In the genomic region with DNA sequence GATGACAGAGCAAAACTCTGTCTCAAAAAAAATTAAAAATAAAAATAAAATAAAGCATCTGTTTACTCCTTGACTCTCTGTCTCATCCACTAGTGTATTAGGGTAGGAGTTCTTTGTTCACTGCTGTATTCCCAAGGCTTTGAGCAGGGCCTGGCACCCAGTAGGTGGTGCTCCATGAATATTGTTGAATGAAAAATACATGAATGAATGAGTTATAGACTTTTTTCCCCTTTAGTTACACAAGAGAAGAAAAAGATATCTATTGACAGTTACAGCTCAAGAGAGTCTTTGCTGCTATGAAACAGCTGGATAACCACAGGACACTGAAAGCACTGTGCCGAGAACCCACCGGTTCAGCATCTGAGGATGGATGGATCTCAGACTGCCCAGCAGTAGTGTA, we compare ENCODE assay signal across 8 cellular contexts. TPM values are rescaled to one million over a fixed set of nuclear protein-coding genes. Genes with fewer than 3 reads are reported as not detected.
DNase-seq lines count a peak whose midpoint lies in the region; ATAC-seq, FAIRE-seq and TF ChIP-seq lines count a peak whose summit lies in the region.
"Not testable (repeated sequence)": the region's sequence is repeated elsewhere in the genome, so short reads cannot be mapped to it uniquely, and the experiment has no call there.

No MANE protein-coding gene starts in this region.

- H3K36me3 Mint-ChIP-seq in T-helper 2 cell treated with Interferon-gamma antibody and Interleukin-4, amounts not matched to agents 5 μg/mL and 100 μg/mL, for 36 hours (ENCODE audit: low read depth), result not testable (repeated sequence)

- FAIRE-seq in GM12878 (lab: Jason Lieb, UNC); HepG2 (lab: Jason Lieb, UNC): not testable (repeated sequence)

- peak; percentile 33; the same call in 1 of the 2 replicates for TF ChIP-seq CTCF in A673 (conservative IDR thresholded peaks at IDR 0.05; ENCODE audit: low read depth, low read length)
- not testable (repeated sequence) for TF ChIP-seq CTCF in DOHH2 (IDR thresholded peaks at IDR 0.05; ENCODE audit: low read depth, low read length, poor library complexity, severe bottlenecking); HepG2 (CRISPR knock-in tag; IDR thresholded peaks at IDR 0.05); sigmoid colon (IDR thresholded peaks at IDR 0.05)
- peak; percentile 35 for TF ChIP-seq CTCF in OCI-LY3 (IDR thresholded peaks at IDR 0.05; ENCODE audit: low read depth, low read length)
- TF ChIP-seq CTCF in GM12878 (IDR thresholded peaks at IDR 0.05 in 2 of 3, conservative IDR thresholded peaks at IDR 0.05 in 1 of 3; ENCODE audit: control insufficient read depth in 2 of 3, extremely low read depth in 1 of 3, insufficient read depth in 1 of 3, low read depth in 3 of 3, low read length in 3 of 3), result peak in 1 of 3 experiments; percentile 23; a peak in 1 of 6 replicates

- SMC1A ChIA-PET in GM12878 (lab: Charles Lee; ENCODE audit: uncharacterized antibody, unreplicated experiment), result interaction anchor here (0.9 to 9.1 kb wide), 11 partner anchors 14 to 234 kb away, joined by 3 to 60 read pairs (median 3); a partner anchor contains a TSS

- intact Hi-C loops in A673 (cut with micrococcal nuclease; ENCODE audit: unreplicated experiment), result loop anchor here (2.0 to 10.0 kb wide), 3 partner anchors 42 to 231 kb away; no protein-coding TSS in a partner anchor
- intact Hi-C loops in GM12878 (cut with micrococcal nuclease; ENCODE audit: unreplicated experiment), result loop anchor here (2.0 to 5.0 kb wide), 3 partner anchors 41 to 187 kb away; no protein-coding TSS in a partner anchor
- intact Hi-C loops in HepG2 (cut with micrococcal nuclease; ENCODE audit: unreplicated experiment), result not testable (repeated sequence)
- intact Hi-C loops in sigmoid colon (cut with DNase I), result loop anchor here (5.0 kb wide), 3 partner anchors 138 to 187 kb away; a partner anchor contains a TSS

- BruUV-seq in A673 (replicated peaks; lab: Mats Ljungman, UMichigan); GM12878 (replicated peaks; lab: Mats Ljungman, UMichigan); HepG2 (replicated peaks; lab: Mats Ljungman, UMichigan): not testable (repeated sequence)

- not testable (repeated sequence) for H3K27me3 Mint-ChIP-seq in T-helper 2 cell treated with Interferon-gamma antibody and Interleukin-4, amounts not matched to agents 5 μg/mL and 100 μg/mL, for 36 hours (ENCODE audit: low read depth)

- not testable (repeated sequence) for H4K20me1 ChIP-seq in DOHH2 (ENCODE audit: control insufficient read depth, insufficient read depth, low read depth, low read length); OCI-LY3 (ENCODE audit: insufficient read depth, low read length); GM12878 (ENCODE audit: control insufficient read depth, insufficient read depth); HepG2 (ENCODE audit: insufficient read depth, low read length)

- H3K27ac Mint-ChIP-seq in T-helper 2 cell treated with Interferon-gamma antibody and Interleukin-4, amounts not matched to agents 5 μg/mL and 100 μg/mL, for 36 hours, result not testable (repeated sequence)

- H3K27ac ChIP-seq in A673 (ENCODE audit: low read depth, low read length, poor library complexity, severe bottlenecking); OCI-LY3 (ENCODE audit: low read length); GM12878 (ENCODE audit: control insufficient read depth, insufficient read depth); HepG2 (ENCODE audit: extremely low read length, insufficient read depth, low read length): not testable (repeated sequence)
- H3K27ac ChIP-seq in DOHH2 (ENCODE audit: low read depth, low read length), result peak overlapping the region; percentile 94
- peak overlapping the region in 3 of 4 donors; percentile 74 to 81 (median 78) for H3K27ac ChIP-seq in sigmoid colon

- H3K9me2 ChIP-seq in DOHH2 (replicated peaks; ENCODE audit: control insufficient read depth, low read length), result not testable (repeated sequence)

- peak overlapping the region; percentile 39 for H3K4me3 Mint-ChIP-seq in T-helper 2 cell treated with Interferon-gamma antibody and Interleukin-4, amounts not matched to agents 5 μg/mL and 100 μg/mL, for 36 hours

- ATAC-seq in GM12878, HepG2: not testable (repeated sequence)

- TF ChIP-seq RAD21 in GM12878 (IDR thresholded peaks at IDR 0.05; ENCODE audit: insufficient read depth, low read depth, low read length); HepG2 (CRISPR knock-in tag; IDR thresholded peaks at IDR 0.05): not testable (repeated sequence)

- not testable (repeated sequence) for H2AFZ ChIP-seq in OCI-LY3 (ENCODE audit: low read depth, low read length); GM12878 (ENCODE audit: control insufficient read depth, low read depth, low read length); HepG2 (ENCODE audit: low read length)

- 100% methylated on average over 2 of the region's 2 CpGs for WGBS in GM12878 (ENCODE audit: insufficient coverage, insufficient replicate concordance, low lambda C conversion rate, missing lambda C conversion rate)
- WGBS in HepG2 (ENCODE audit: low lambda C conversion rate), result 96% methylated on average over 2 of the region's 2 CpGs
- 93 to 96% methylated on average over 2 of the region's 2 CpGs for WGBS in sigmoid colon, 2 donors

- TF ChIP-seq POLR2A in GM12878 (IDR thresholded peaks at IDR 0.05; ENCODE audit: low read depth, low read length); HepG2 (IDR thresholded peaks at IDR 0.05; ENCODE audit: insufficient read depth in 1 of 2, low read depth in 2 of 2, low read length in 2 of 2); sigmoid colon (IDR thresholded peaks at IDR 0.05): not testable (repeated sequence)

- H3K4me1 Mint-ChIP-seq in T-helper 2 cell treated with Interferon-gamma antibody and Interleukin-4, amounts not matched to agents 5 μg/mL and 100 μg/mL, for 36 hours (ENCODE audit: low read depth), result peaks cover 49% of the 10 kb centered on the region

- CTCF ChIA-PET in A673 (lab: Charles Lee); HepG2 (lab: Yijun Ruan, JAX; ENCODE audit: low intra/inter-chr PET ratio, low total read pairs): not testable (repeated sequence)
- CTCF ChIA-PET in GM12878 (lab: Yijun Ruan, JAX), result interaction anchor here (0.9 to 4.9 kb wide), 14 partner anchors 10 to 260 kb away, joined by 3 to 33 read pairs (median 4); no protein-coding TSS in a partner anchor

- H3K36me3 ChIP-seq in A673 (ENCODE audit: insufficient read depth, low read length, poor library complexity, severe bottlenecking); OCI-LY3 (replicated peaks; ENCODE audit: low read depth, low read length); GM12878 (ENCODE audit: control insufficient read depth in 2 of 2, insufficient read depth in 2 of 2, low read length in 1 of 2); HepG2 (replicated peaks in 1 of 2; ENCODE audit: control insufficient read depth in 1 of 2, insufficient read depth in 2 of 2, low read length in 2 of 2); sigmoid colon: not testable (repeated sequence)
- peaks cover 36% of the 10 kb centered on the region for H3K36me3 ChIP-seq in DOHH2 (ENCODE audit: control insufficient read depth, low read length)

- in situ Hi-C loops in GM12878 (cut with MboI), result loop anchor here (5.0 to 25.0 kb wide), 2 partner anchors 138 to 598 kb away; a partner anchor contains a TSS
- in situ Hi-C loops in HepG2 (cut with HindIII; ENCODE audit: extremely low pct_ligation_motif_present, low pct_unique_long_range_greater_than_20kb), result not testable (repeated sequence)

- RAD21 ChIA-PET in GM12878 (lab: Charles Lee; ENCODE audit: unreplicated experiment), result interaction anchor here (0.6 to 1.6 kb wide), 8 partner anchors 22 to 234 kb away, joined by 3 to 5 read pairs (median 3); a partner anchor contains a TSS

- not testable (repeated sequence) for H3K9me3 Mint-ChIP-seq in T-helper 2 cell treated with Interferon-gamma antibody and Interleukin-4, amounts not matched to agents 5 μg/mL and 100 μg/mL, for 36 hours

- not testable (repeated sequence) for H3K9ac ChIP-seq in OCI-LY3 (ENCODE audit: low read length); GM12878 (ENCODE audit: control insufficient read depth, insufficient read depth, low read length); HepG2 (ENCODE audit: insufficient read depth, low read depth, low read length)

- H3K4me1 ChIP-seq in A673 (ENCODE audit: insufficient read depth, low read length, poor library complexity, severe bottlenecking), result peaks cover 26% of the 10 kb centered on the region
- H3K4me1 ChIP-seq in DOHH2 (ENCODE audit: control insufficient read depth, low read length), result peaks cover 93% of the 10 kb centered on the region
- H3K4me1 ChIP-seq in OCI-LY3 (ENCODE audit: low read length), result peaks cover 51% of the 10 kb centered on the region
- H3K4me1 ChIP-seq in GM12878 (ENCODE audit: control insufficient read depth, insufficient read depth, low read length), result peaks cover 14% of the 10 kb centered on the region
- H3K4me1 ChIP-seq in HepG2 (ENCODE audit: insufficient read depth, low read length), result peaks cover 57% of the 10 kb centered on the region
- H3K4me1 ChIP-seq in sigmoid colon, result peaks cover 0 to 38% (median 24%) of the 10 kb centered on the region in 4 donors

- H3K4me3 ChIP-seq in A673 (ENCODE audit: low read depth, low read length, poor library complexity, severe bottlenecking); OCI-LY3 (ENCODE audit: low read length); GM12878; HepG2 (replicated peaks in 1 of 3; ENCODE audit: insufficient read depth in 1 of 3, low read depth in 2 of 3, low read length in 3 of 3); sigmoid colon: not testable (repeated sequence)
- H3K4me3 ChIP-seq in DOHH2 (ENCODE audit: low read length), result peak overlapping the region; percentile 83

- not testable (repeated sequence) for H3K27me3 ChIP-seq in A673 (replicated peaks; ENCODE audit: insufficient read depth, low read depth, low read length, poor library complexity); DOHH2 (ENCODE audit: control insufficient read depth, low read length); OCI-LY3 (ENCODE audit: low read depth, low read length); GM12878 (replicated peaks in 1 of 2; ENCODE audit: control insufficient read depth in 2 of 2, insufficient read depth in 2 of 2, low read length in 1 of 2); HepG2 (ENCODE audit: control insufficient read depth in 1 of 2, insufficient read depth in 2 of 2, low read length in 2 of 2); sigmoid colon

- peaks cover 77% of the 10 kb centered on the region for H3K79me2 ChIP-seq in DOHH2 (ENCODE audit: control insufficient read depth, low read length)
- not testable (repeated sequence) for H3K79me2 ChIP-seq in OCI-LY3 (ENCODE audit: low read length); GM12878 (ENCODE audit: control insufficient read depth, insufficient read depth, low read length); HepG2 (ENCODE audit: insufficient read depth, low read length)

- peak overlapping the region; percentile 94 for H3K4me2 ChIP-seq in DOHH2 (ENCODE audit: low read length)
- H3K4me2 ChIP-seq in OCI-LY3 (ENCODE audit: low read length); GM12878 (ENCODE audit: control insufficient read depth, insufficient read depth); HepG2 (ENCODE audit: low read depth, low read length): not testable (repeated sequence)

- H3F3A ChIP-seq in DOHH2 (ENCODE audit: control insufficient read depth, insufficient read depth), result peaks cover 51% of the 10 kb centered on the region

- peak; percentile 35 for DNase-seq in A673 (ENCODE audit: low spot score)
- DNase-seq in LHCN-M2 (ENCODE audit: low read depth), result peak; percentile 9
- not testable (repeated sequence) for DNase-seq in T-helper 2 cell treated with Interferon-gamma antibody and Interleukin-4, amounts not matched to agents 5 μg/mL and 100 μg/mL, for 36 hours (ENCODE audit: low spot score); GM12878 (ENCODE audit: low read depth, low spot score); HepG2 (ENCODE audit: low spot score); sigmoid colon

- POLR2A ChIA-PET in A673 (lab: Charles Lee; ENCODE audit: low non-redundant PET); GM12878 (lab: Charles Lee): not testable (repeated sequence)
- POLR2A ChIA-PET in HepG2 (lab: Yijun Ruan, JAX), result interaction anchor here (1.2 kb wide), 1 partner anchor 12 kb away, joined by 3 read pairs; no protein-coding TSS in a partner anchor

- TF ChIP-seq EP300 in GM12878 (IDR thresholded peaks at IDR 0.05; ENCODE audit: borderline replicate concordance in 1 of 2, control insufficient read depth in 1 of 2, low read depth in 2 of 2, low read length in 2 of 2); HepG2 (IDR thresholded peaks at IDR 0.05; ENCODE audit: low read depth in 2 of 2, low read length in 2 of 2); HepG2 (CRISPR knock-in tag; IDR thresholded peaks at IDR 0.05; ENCODE audit: borderline replicate concordance); sigmoid colon (IDR thresholded peaks at IDR 0.05): not testable (repeated sequence)

- not testable (repeated sequence) for H3K9me3 ChIP-seq in A673 (ENCODE audit: low read depth, low read length, poor library complexity, severe bottlenecking); DOHH2 (ENCODE audit: control insufficient read depth, insufficient read depth, low read length); OCI-LY3 (ENCODE audit: insufficient read depth, low read length); GM12878 (replicated peaks; ENCODE audit: control insufficient read depth, insufficient read depth, low read length); HepG2 (ENCODE audit: low read length); sigmoid colon

RNA-seq across cellular contexts. Expression of a gene that starts 44.5 kb away (rescaled TPM):
- total RNA-seq in A673 (2021) (17.2 and 17.6 TPM in 2 replicates), LHCN-M2 (2014; rRNA removed) (2.8 and 3.8 TPM in 2 replicates), GM12878 (2014; rRNA removed) (3.2 and 4.2 TPM in 2 replicates), GM12878 (2014; rRNA removed; fragmentation: Illumina TruSeq; extraction: Trizol) (8.7 and 9.8 TPM in 2 replicates), GM12878 (2021) (7.9 and 10.0 TPM in 2 replicates), HepG2 (2016; rRNA removed; fragmentation: Illumina TruSeq; extraction: Trizol) (0.81 and 1.1 TPM in 2 replicates), sigmoid colon (10 to 100 TPM in 1 of 4 donors, 1 to 10 TPM in 3; 3.9 to 17.7 (median 4.5) TPM)
- polyA plus RNA-seq in LHCN-M2 (2012), result 2.6 TPM
- 74.7 and 84.4 TPM in 2 replicates for total RNA-seq in GM12878 (2013; cell fraction: nucleolus; rRNA removed)
- polyA plus RNA-seq in GM12878 (2011; ENCODE audit: low read depth), result 3.3 TPM
- polyA plus RNA-seq in GM12878 (2011; rRNA removed) (4.3 and 7.9 TPM in 2 replicates), GM12878 (2014; fragmentation: Illumina TruSeq; extraction: Trizol) (1.9 and 2.5 TPM in 2 replicates), GM12878 (2014; fragmentation: Nextera tagmentation; extraction: Ambion mirVana) (under 1 TPM; 0.18 to 0.35 TPM), GM12878 (2014; rRNA removed) (1.5 and 4.8 TPM in 2 replicates), GM12878 (2016; fragmentation: Nextera tagmentation; extraction: Ambion mirVana) (1 to 10 TPM; 2.2 to 2.9 TPM), HepG2 (2011; rRNA removed) (0.54 and 0.62 TPM in 2 replicates), sigmoid colon (1 to 10 TPM in 1 of 3 donors, not detected in 2; 2.2 TPM)
- polyA plus RNA-seq in GM12878 (2011; cell fraction: cytosol; rRNA removed), result 2.9 and 4.1 TPM in 2 replicates
- 8.1 and 8.6 TPM in 2 replicates for polyA plus RNA-seq in GM12878 (2011; cell fraction: nucleus; rRNA removed)
- 2.7 and 3.5 TPM in 2 replicates for polyA plus RNA-seq in GM12878 (2012)
- polyA minus RNA-seq in GM12878 (2011; rRNA and poly(A)+ RNA removed), result 17.4 and 21.2 TPM in 2 replicates
- polyA minus RNA-seq in GM12878 (2011; cell fraction: cytosol; rRNA and poly(A)+ RNA removed), result 2.1 and 5.5 TPM in 2 replicates
- polyA minus RNA-seq in GM12878 (2011; cell fraction: nucleus; rRNA and poly(A)+ RNA removed), result 22.5 and 33.1 TPM in 2 replicates
- 5.0 and 5.2 TPM in 2 replicates for total RNA-seq in HepG2 (2016; cell fraction: cytosol; rRNA removed; fragmentation: Illumina TruSeq; extraction: Trizol; ENCODE audit: low read depth)
- 0.97 and 1.1 TPM in 2 replicates for total RNA-seq in HepG2 (2016; cell fraction: insoluble cytoplasmic fraction; rRNA removed; fragmentation: Illumina TruSeq; extraction: Trizol)
- 1.3 and 2.1 TPM in 2 replicates for total RNA-seq in HepG2 (2016; cell fraction: membrane; rRNA removed; fragmentation: Illumina TruSeq; extraction: Trizol)
- 4.7 and 6.7 TPM in 2 replicates for total RNA-seq in HepG2 (2016; cell fraction: nucleus; rRNA removed; fragmentation: Illumina TruSeq; extraction: Trizol)
- polyA plus RNA-seq in HepG2 (2011; cell fraction: cytosol; rRNA removed), result 0.24 and 0.56 TPM in 2 replicates
- 1.2 and 2.3 TPM in 2 replicates for polyA plus RNA-seq in HepG2 (2011; cell fraction: nucleus; rRNA removed)
- 0.67 and 1.2 TPM in 2 replicates for polyA plus RNA-seq in HepG2 (2012)
- polyA plus RNA-seq in HepG2 (2016; cell fraction: cytosol; fragmentation: Illumina TruSeq; extraction: Trizol; ENCODE audit: low read depth), result 0.34 and 0.40 TPM in 2 replicates
- 0.52 and 1.1 TPM in 2 replicates for polyA plus RNA-seq in HepG2 (2016; cell fraction: insoluble cytoplasmic fraction; fragmentation: Illumina TruSeq; extraction: Trizol; ENCODE audit: low read depth)
- polyA plus RNA-seq in HepG2 (2016; cell fraction: membrane; fragmentation: Illumina TruSeq; extraction: Trizol; ENCODE audit: low read depth), result 0.24 and 0.45 TPM in 2 replicates
- 2.8 and 4.0 TPM in 2 replicates for polyA plus RNA-seq in HepG2 (2016; cell fraction: nucleus; fragmentation: Illumina TruSeq; extraction: Trizol; ENCODE audit: insufficient read depth, low read depth)
- 2.6 and 13.1 TPM in 2 replicates for polyA minus RNA-seq in HepG2 (2011; rRNA and poly(A)+ RNA removed; ENCODE audit: low replicate concordance)
- polyA minus RNA-seq in HepG2 (2011; cell fraction: cytosol; rRNA and poly(A)+ RNA removed), result 0.40 and 1.3 TPM in 2 replicates
- 11.1 and 12.6 TPM in 2 replicates for polyA minus RNA-seq in HepG2 (2011; cell fraction: nucleus; rRNA and poly(A)+ RNA removed)
